12 cellular contexts compared by ENCODE assay signal in the genomic region with DNA sequence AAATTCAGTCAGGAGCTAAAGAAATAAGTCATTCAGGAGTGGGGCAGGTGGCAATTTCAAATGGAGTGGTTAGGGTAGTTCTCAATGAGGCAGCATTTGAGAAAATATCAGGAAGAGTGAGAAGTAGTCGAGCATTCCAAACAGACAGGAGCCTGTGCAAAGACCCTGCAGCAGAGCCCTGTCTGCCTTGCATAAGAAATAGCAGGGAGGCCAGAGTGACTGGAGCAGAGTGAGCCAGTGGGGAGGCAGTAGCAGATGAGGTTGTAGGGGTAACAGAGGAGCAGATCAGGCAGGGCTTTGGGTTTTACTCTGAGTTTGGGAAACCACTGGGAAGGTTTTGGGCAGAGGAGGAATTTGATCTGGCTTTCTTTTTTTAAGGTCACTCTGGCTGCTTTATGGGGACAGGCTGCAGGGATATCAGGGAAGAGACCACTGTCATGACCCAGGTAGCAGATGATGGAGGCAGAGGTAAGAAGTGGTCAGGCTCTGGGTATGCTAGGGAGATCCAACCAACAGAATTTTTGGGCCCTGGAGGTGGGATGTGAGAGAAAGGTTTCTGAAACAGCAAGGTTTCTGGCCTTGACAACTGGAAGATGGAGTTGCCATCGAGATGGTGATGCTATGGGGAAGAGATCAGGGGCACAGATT. TPM values are rescaled to one million over a fixed set of nuclear protein-coding genes. Genes with fewer than 3 reads are reported as not detected.
DNase-seq lines count a peak whose midpoint lies in the region; ATAC-seq and TF ChIP-seq lines count a peak whose summit lies in the region.
"Had no signal": no experiment of that assay in that cellular context is flagged by ENCODE, and none has a peak within 500 bp of the region (broad histone marks: within the 10 kb centered on the region; RNA-seq: fewer than 3 reads in every experiment).

No MANE protein-coding gene starts in this region.

- no peaks in the 10 kb centered on the region for H4K20me1 ChIP-seq in DND-41 (ENCODE audit: insufficient read depth, low read length)

- peak overlapping the region; percentile 77 to 85 (median 82) for H3K4me3 Mint-ChIP-seq in CD4-positive, CD25-positive, alpha-beta regulatory T cell
- peak overlapping the region; percentile 85 for H3K4me3 Mint-ChIP-seq in activated naive CD8-positive, alpha-beta T cell

- no peak for ATAC-seq in CD4-positive, CD25-positive, alpha-beta regulatory T cell (ENCODE audit: low read depth in 2 of 2)
- ATAC-seq in DND-41 (ENCODE audit: insufficient read depth, low read depth) (no peak), GM18498 (IDR thresholded peaks at IDR 0.05; ENCODE audit: unreplicated experiment) (no peak)

- H3K4me2 ChIP-seq in DND-41 (ENCODE audit: insufficient read depth, low read length) = peak overlapping the region; percentile 96; the same call in 1 of the 2 replicates

- H3K4me3 ChIP-seq in CD4-positive, CD25-positive, alpha-beta regulatory T cell (ENCODE audit: low read depth, low read length) = peak overlapping the region; percentile 57
- H3K4me3 ChIP-seq in DND-41 (ENCODE audit: low read depth in 1 of 2, low read length in 2 of 2) = 0 out of 4 replicates have a peak overlapping the region, but pooled peaks of 1 of the 2 experiments have one; percentile 59

- no peaks in the 10 kb centered on the region for H3K9me3 Mint-ChIP-seq in CD4-positive, CD25-positive, alpha-beta regulatory T cell
- no peaks in the 10 kb centered on the region for H3K9me3 Mint-ChIP-seq in activated naive CD8-positive, alpha-beta T cell (ENCODE audit: low read depth)

- H3K27me3 Mint-ChIP-seq in CD4-positive, CD25-positive, alpha-beta regulatory T cell = peaks cover 5% of the 10 kb centered on the region
- H3K27me3 Mint-ChIP-seq in activated naive CD8-positive, alpha-beta T cell = no peaks in the 10 kb centered on the region

- peaks cover 6 to 34% (median 23%) of the 10 kb centered on the region in 4 donors for H3K4me1 Mint-ChIP-seq in CD4-positive, CD25-positive, alpha-beta regulatory T cell
- peaks cover 35% of the 10 kb centered on the region for H3K4me1 Mint-ChIP-seq in activated naive CD8-positive, alpha-beta T cell (ENCODE audit: low read depth)

- no peaks in the 10 kb centered on the region for H3K36me3 Mint-ChIP-seq in CD4-positive, CD25-positive, alpha-beta regulatory T cell
- no peaks in the 10 kb centered on the region for H3K36me3 Mint-ChIP-seq in activated naive CD8-positive, alpha-beta T cell

- peak overlapping the region in 2 of 3 donors; percentile 75 to 83 for H3K27ac Mint-ChIP-seq in CD4-positive, CD25-positive, alpha-beta regulatory T cell
- H3K27ac Mint-ChIP-seq in activated naive CD8-positive, alpha-beta T cell = peak overlapping the region; percentile 68

- H3K36me3 ChIP-seq in CD4-positive, CD25-positive, alpha-beta regulatory T cell (ENCODE audit: control insufficient read depth, insufficient read depth, low read length) = no peaks in the 10 kb centered on the region
- H3K36me3 ChIP-seq in DND-41 (ENCODE audit: insufficient read depth, low read length) = no peaks in the 10 kb centered on the region
- H3K36me3 ChIP-seq: right atrium auricular region had no signal

- CTCF ChIA-PET in GM10248 (lab: Yijun Ruan, JAX) = interaction anchor here (1.2 to 4.8 kb wide), 7 partner anchors 10 to 175 kb away, joined by 3 to 18 read pairs (median 4); a partner anchor contains a TSS

- TF ChIP-seq CTCF in DND-41 (IDR thresholded peaks at IDR 0.05; ENCODE audit: borderline replicate concordance, extremely low read depth, low read length, poor library complexity, severe bottlenecking) (no peak), GM10248 (IDR thresholded peaks at IDR 0.05; ENCODE audit: control extremely low read depth, extremely low read depth, low read depth, missing control alignments) (no peak)

- H3K79me2 ChIP-seq in DND-41 (ENCODE audit: insufficient read depth, low read length) = no peaks in the 10 kb centered on the region

- H2AFZ ChIP-seq in DND-41 (ENCODE audit: low read depth, low read length) = peak overlapping the region; percentile 87; the same call in 1 of the 2 replicates

- H3K27me3 ChIP-seq in CD4-positive, CD25-positive, alpha-beta regulatory T cell (ENCODE audit: control insufficient read depth, insufficient read depth, low read length) = no peaks in the 10 kb centered on the region
- H3K27me3 ChIP-seq in DND-41 (ENCODE audit: insufficient read depth, low read length, poor library complexity) = no peaks in the 10 kb centered on the region
- H3K27me3 ChIP-seq: right atrium auricular region had no signal

- POLR2A ChIA-PET in GM10248 (lab: Yijun Ruan, JAX) = no interaction called here

- no peaks in the 10 kb centered on the region for H3K9me3 ChIP-seq in CD4-positive, CD25-positive, alpha-beta regulatory T cell (ENCODE audit: control insufficient read depth in 2 of 2, low read length in 2 of 2)
- H3K9me3 ChIP-seq in DND-41 (ENCODE audit: insufficient read depth, low read length, severe bottlenecking) = no peaks in the 10 kb centered on the region
- H3K9me3 ChIP-seq: right atrium auricular region had no signal

- DNase-seq in CD4-positive, CD25-positive, alpha-beta regulatory T cell = no peak
- DNase-seq in DND-41 = no peak
- peak; percentile 36 for DNase-seq in myocyte (ENCODE audit: low read depth)
- no peak for DNase-seq in GM10248 (ENCODE audit: extremely low spot score)
- no peak for DNase-seq in MV-4-11 (lab: John Stamatoyannopoulos, UW)
- DNase-seq in central memory CD4-positive, alpha-beta T cell = no peak
- DNase-seq: NCI-H2171 had no signal

- H3K4me1 ChIP-seq in CD4-positive, CD25-positive, alpha-beta regulatory T cell (ENCODE audit: control insufficient read depth, insufficient read depth, low read length, poor library complexity, severe bottlenecking) = peaks cover 7% of the 10 kb centered on the region
- H3K4me1 ChIP-seq in DND-41 (ENCODE audit: insufficient read depth, low read length) = peaks cover 24% of the 10 kb centered on the region

- H3K27ac ChIP-seq in CD4-positive, CD25-positive, alpha-beta regulatory T cell (ENCODE audit: insufficient read depth, low read length, poor library complexity, severe bottlenecking) = no peak overlapping the region
- no peak overlapping the region for H3K27ac ChIP-seq in DND-41 (ENCODE audit: low read length)
- H3K27ac ChIP-seq: epithelial cell of prostate, HL-60 had no signal

- H3K9ac ChIP-seq in DND-41 (ENCODE audit: low read depth, low read length) = no peak overlapping the region

RNA-seq across cellular contexts. Expression of a gene that starts 1.3 kb away (rescaled TPM):
- 25.9 TPM for total RNA-seq in CD4-positive, CD25-positive, alpha-beta regulatory T cell
- 10 to 100 TPM; 40.8 to 76.3 (median 53.9) TPM for polyA plus RNA-seq in CD4-positive, CD25-positive, alpha-beta regulatory T cell
- total RNA-seq in myocyte = 37.8 and 42.2 TPM in 2 replicates
- polyA plus RNA-seq in myocyte (2012) = 58.6 TPM

RNA-seq across cellular contexts. Expression of a gene that starts 27.9 kb away (rescaled TPM):
- total RNA-seq in CD4-positive, CD25-positive, alpha-beta regulatory T cell = 52.9 TPM
- polyA plus RNA-seq in CD4-positive, CD25-positive, alpha-beta regulatory T cell = 10 to 100 TPM; 41.3 to 65.8 (median 45.3) TPM
- 65.0 and 77.8 TPM in 2 replicates for total RNA-seq in myocyte
- 79.6 TPM for polyA plus RNA-seq in myocyte (2012)
